Comparison of ENCODE assay signal across 20 cellular contexts in genomic region chr5:10741661-10742060, GRCh38. TPM values are rescaled to one million over a fixed set of nuclear protein-coding genes. Genes with fewer than 3 reads are reported as not detected.
DNase-seq lines count a peak whose midpoint lies in the region; ATAC-seq, FAIRE-seq and TF ChIP-seq lines count a peak whose summit lies in the region.
"Had no signal": no experiment of that assay in that cellular context is flagged by ENCODE, and none has a peak within 500 bp of the region (broad histone marks: within the 10 kb centered on the region; RNA-seq: fewer than 3 reads in every experiment).

No MANE protein-coding gene starts in this region.

- no peak overlapping the region for H3K27ac Mint-ChIP-seq in CD14-positive monocyte
- no peak overlapping the region for H3K27ac Mint-ChIP-seq in astrocyte (ENCODE audit: unreplicated experiment)
- no peak overlapping the region for H3K27ac Mint-ChIP-seq in stimulated activated memory B cell treated with anti-CD40 and anti-IgM and Interleukin-4, amounts not matched to agents 10 μg/mL and 1 μg/mL and 100 μg/mL, for 72 hours
- H3K27ac Mint-ChIP-seq: activated CD8-positive, alpha-beta T cell treated with anti-CD3 and anti-CD28 coated beads for 36 hours; CD8-positive, alpha-beta T cell; nephron had no signal

- peaks cover 77% of the 10 kb centered on the region for H4K20me1 ChIP-seq in astrocyte (ENCODE audit: insufficient read depth, low read length)

- TF ChIP-seq CTCF in CD14-positive monocyte (IDR thresholded peaks at IDR 0.05) = peak; percentile 21
- peak; percentile 17 for TF ChIP-seq CTCF in astrocyte (IDR thresholded peaks at IDR 0.05; ENCODE audit: insufficient read depth, low read depth, low read length)
- TF ChIP-seq CTCF in right lobe of liver (IDR thresholded peaks at IDR 0.05) = peak in 3 of 4 donors; percentile 26 to 52 (median 37)

- H3K27me3 ChIP-seq in astrocyte (ENCODE audit: insufficient read depth, low read length) (no peaks in the 10 kb centered on the region), right lobe of liver (no peaks in the 10 kb centered on the region)
- H3K27me3 ChIP-seq: upper lobe of left lung had no signal

- no peak for FAIRE-seq in astrocyte (lab: Jason Lieb, UNC)
- FAIRE-seq: bronchial epithelial cell had no signal

- H3K9ac ChIP-seq in astrocyte (ENCODE audit: low read length) = no peak overlapping the region

- H3K4me3 Mint-ChIP-seq in CD14-positive monocyte = no peak overlapping the region
- H3K4me3 Mint-ChIP-seq in astrocyte (ENCODE audit: unreplicated experiment) = no peak overlapping the region
- H3K4me3 Mint-ChIP-seq in stimulated activated memory B cell treated with anti-CD40 and anti-IgM and Interleukin-4, amounts not matched to agents 10 μg/mL and 1 μg/mL and 100 μg/mL, for 72 hours = no peak overlapping the region
- H3K4me3 Mint-ChIP-seq: activated CD8-positive, alpha-beta T cell treated with anti-CD3 and anti-CD28 coated beads for 36 hours; CD8-positive, alpha-beta T cell; dendritic cell treated with granulocyte-macrophage colony-stimulating factor and Interleukin-4, amounts not matched to agents 40 ng/mL and 50 ng/mL, for 4 days; nephron had no signal

- DNase-seq in CD14-positive monocyte (ENCODE audit: low spot score) (no peak), NAMALWA (ENCODE audit: low spot score) (peak; percentile 17), astrocyte (ENCODE audit: low read depth) (no peak), right lobe of liver (no peak), NCI-H1436 (lab: John Stamatoyannopoulos, UW) (no peak), islet precursor cell (no peak)
- DNase-seq: activated CD4-positive, CD25-positive, alpha-beta regulatory T cell treated with anti-CD3 and anti-CD28 coated beads, Interleukin-2, amount 50 U/mL, for 72 hours; activated CD8-positive, alpha-beta T cell treated with anti-CD3 and anti-CD28 coated beads for 36 hours; activated T-cell treated with anti-CD3 and anti-CD28 coated beads for 4 hours; CD8-positive, alpha-beta T cell; midbrain; NCI-H1417; NCI-H524; upper lobe of left lung had no signal

- no peak overlapping the region for H2AFZ ChIP-seq in astrocyte (ENCODE audit: low read depth, low read length)

- peaks cover 69 to 87% of the 10 kb centered on the region in 2 donors for H3K36me3 Mint-ChIP-seq in CD14-positive monocyte
- H3K36me3 Mint-ChIP-seq in astrocyte (ENCODE audit: low read depth, unreplicated experiment) = peaks cover 48% of the 10 kb centered on the region
- peaks cover 92% of the 10 kb centered on the region for H3K36me3 Mint-ChIP-seq in stimulated activated memory B cell treated with anti-CD40 and anti-IgM and Interleukin-4, amounts not matched to agents 10 μg/mL and 1 μg/mL and 100 μg/mL, for 72 hours

- H3K9me3 Mint-ChIP-seq in CD14-positive monocyte = peaks cover 6 to 14% (median 9%) of the 10 kb centered on the region in 7 donors
- peaks cover 4% of the 10 kb centered on the region for H3K9me3 Mint-ChIP-seq in astrocyte (ENCODE audit: unreplicated experiment)
- peaks cover 2% of the 10 kb centered on the region for H3K9me3 Mint-ChIP-seq in stimulated activated memory B cell treated with anti-CD40 and anti-IgM and Interleukin-4, amounts not matched to agents 10 μg/mL and 1 μg/mL and 100 μg/mL, for 72 hours
- H3K9me3 Mint-ChIP-seq: activated CD8-positive, alpha-beta T cell treated with anti-CD3 and anti-CD28 coated beads for 36 hours; CD8-positive, alpha-beta T cell had no signal

- H3K4me2 ChIP-seq in astrocyte (ENCODE audit: low read length) = no peak overlapping the region

- 74% methylated on average over 9 of the region's 9 CpGs for WGBS in right lobe of liver (ENCODE audit: insufficient coverage, low coverage, low lambda C conversion rate, missing lambda C conversion rate)

- no peaks in the 10 kb centered on the region for H3K27me3 Mint-ChIP-seq in CD14-positive monocyte (ENCODE audit: low read depth in 3 of 3)
- H3K27me3 Mint-ChIP-seq in astrocyte (ENCODE audit: low read depth, unreplicated experiment) = no peaks in the 10 kb centered on the region
- H3K27me3 Mint-ChIP-seq in stimulated activated memory B cell treated with anti-CD40 and anti-IgM and Interleukin-4, amounts not matched to agents 10 μg/mL and 1 μg/mL and 100 μg/mL, for 72 hours = no peaks in the 10 kb centered on the region
- H3K27me3 Mint-ChIP-seq: activated CD8-positive, alpha-beta T cell treated with anti-CD3 and anti-CD28 coated beads for 36 hours; dendritic cell treated with granulocyte-macrophage colony-stimulating factor and Interleukin-4, amounts not matched to agents 40 ng/mL and 50 ng/mL, for 4 days had no signal

- H3K9me3 ChIP-seq in astrocyte (ENCODE audit: insufficient read depth, low read depth, low read length) (no peaks in the 10 kb centered on the region), right lobe of liver (no peaks in the 10 kb centered on the region)
- H3K9me3 ChIP-seq: upper lobe of left lung had no signal

- peak; percentile 26 to 42 (median 38) for ATAC-seq in right lobe of liver
- ATAC-seq in GM21786 (IDR thresholded peaks at IDR 0.05; ENCODE audit: unreplicated experiment) = no peak
- ATAC-seq in stimulated activated memory B cell treated with anti-CD40 and anti-IgM and Interleukin-4, amounts not matched to agents 10 μg/mL and 1 μg/mL and 100 μg/mL, for 72 hours = no peak
- ATAC-seq: activated CD8-positive, alpha-beta T cell treated with anti-CD3 and anti-CD28 coated beads for 36 hours; CD8-positive, alpha-beta T cell; sciatic nerve had no signal

- peaks cover 41% of the 10 kb centered on the region for H3K36me3 ChIP-seq in astrocyte (ENCODE audit: insufficient read depth, low read length)
- H3K36me3 ChIP-seq in right lobe of liver = peaks cover 0 to 15% (median 4%) of the 10 kb centered on the region in 4 donors

- H3K4me1 Mint-ChIP-seq in CD14-positive monocyte (peaks cover 21% of the 10 kb centered on the region), astrocyte (ENCODE audit: low read depth, unreplicated experiment) (peaks cover 8% of the 10 kb centered on the region)
- H3K4me1 Mint-ChIP-seq in stimulated activated memory B cell treated with anti-CD40 and anti-IgM and Interleukin-4, amounts not matched to agents 10 μg/mL and 1 μg/mL and 100 μg/mL, for 72 hours = peaks cover 23% of the 10 kb centered on the region
- H3K4me1 Mint-ChIP-seq: nephron had no signal

- no peaks in the 10 kb centered on the region for H3K4me1 ChIP-seq in astrocyte (ENCODE audit: insufficient read depth, low read length)
- peaks cover 0 to 39% (median 13%) of the 10 kb centered on the region in 4 donors for H3K4me1 ChIP-seq in right lobe of liver

- intact Hi-C loops in CD14-positive monocyte (cut with micrococcal nuclease) (loop anchor here in 1 of 2 donors (5.0 kb wide), 1 partner anchor 34 kb away; no protein-coding TSS in a partner anchor), right lobe of liver (cut with DNase I) (no loop called here)

- H3K27ac ChIP-seq in astrocyte (ENCODE audit: low read depth, low read length) (no peak overlapping the region), right lobe of liver (no peak overlapping the region)
- H3K27ac ChIP-seq: upper lobe of left lung had no signal

- no peak for TF ChIP-seq POLR2A in right lobe of liver (IDR thresholded peaks at IDR 0.05)

- peaks cover 77% of the 10 kb centered on the region for H3K79me2 ChIP-seq in astrocyte (ENCODE audit: insufficient read depth, low read length)

- H3K4me3 ChIP-seq in astrocyte (ENCODE audit: insufficient read depth, low read depth, low read length) = no peak overlapping the region
- no peak overlapping the region for H3K4me3 ChIP-seq in right lobe of liver
- H3K4me3 ChIP-seq: upper lobe of left lung had no signal

RNA-seq across cellular contexts. Expression of gene DAP, which starts 19.4 kb away (rescaled TPM):
- 10 to 100 TPM; 60.9 to 69.0 TPM for polyA plus RNA-seq in CD14-positive monocyte
- total RNA-seq in astrocyte (230 and 239 TPM in 2 replicates), right lobe of liver (100 to 1,000 TPM in 4 of 6 experiments, 10 to 100 TPM in 2; 97.0 to 126 (median 104) TPM)

Comparison
In these comparisons a context has a peak if more than half of its experiments do, and no peak if none do; other contexts are left out.
1. ATAC-seq: peak in right lobe of liver (4 of 4); none in GM21786 (single experiment) and stimulated activated memory B cell treated with anti-CD40 and anti-IgM and Interleukin-4, amounts not matched to agents 10 μg/mL and 1 μg/mL and 100 μg/mL, for 72 hours (single experiment).
2. Peak in every context shown above with its lines, with median percentiles within 50 percentile points of each other: CTCF ChIP-seq.